Comparison of ENCODE assay signal across 12 cellular contexts in genomic region chr5:74149395-74149794, GRCh38.
DNase-seq lines count a peak whose midpoint lies in the region; ATAC-seq and TF ChIP-seq lines count a peak whose summit lies in the region.
"Had no signal": no experiment of that assay in that cellular context is flagged by ENCODE, and none has a peak within 500 bp of the region (broad histone marks: within the 10 kb centered on the region; RNA-seq: fewer than 3 reads in every experiment).

No MANE protein-coding gene starts in this region.

- H3K27ac Mint-ChIP-seq in stimulated activated naive B cell treated with anti-CD40 and anti-IgM and Interleukin-4, amounts not matched to agents 10 μg/mL and 1 μg/mL and 100 μg/mL, for 72 hours: no peak overlapping the region
- H3K27ac Mint-ChIP-seq: T-helper 17 cell had no signal

- H3K9me3 ChIP-seq in prostate gland: no peaks in the 10 kb centered on the region
- H3K9me3 ChIP-seq: neutrophil had no signal

- no peaks in the 10 kb centered on the region for H3K27me3 ChIP-seq in prostate gland (replicated peaks; ENCODE audit: insufficient read depth)
- H3K27me3 ChIP-seq: neutrophil had no signal

- 17% methylated on average over 3 of the region's 3 CpGs for WGBS in prostate gland

- H3K36me3 ChIP-seq in prostate gland: no peaks in the 10 kb centered on the region
- H3K36me3 ChIP-seq: neutrophil had no signal

- no peaks in the 10 kb centered on the region for H3K9me3 Mint-ChIP-seq in stimulated activated naive B cell treated with anti-CD40 and anti-IgM and Interleukin-4, amounts not matched to agents 10 μg/mL and 1 μg/mL and 100 μg/mL, for 72 hours

- peak; percentile 94 for DNase-seq in EH (ENCODE audit: low read depth)
- DNase-seq in NCI-H446 (lab: John Stamatoyannopoulos, UW): peak; percentile 53 to 89
- peak; percentile 64 for DNase-seq in dermis blood vessel endothelial cell
- DNase-seq in prostate gland (ENCODE audit: low spot score): peak; percentile 88
- no peak for DNase-seq in stimulated activated naive B cell treated with anti-CD40 and anti-IgM and Interleukin-4, amounts not matched to agents 10 μg/mL and 1 μg/mL and 100 μg/mL, for 72 hours
- DNase-seq in GM19240 (ENCODE audit: insufficient read length, low spot score): no peak
- DNase-seq: cortex of kidney, DND-41, T-helper 17 cell had no signal

- no peak for TF ChIP-seq POLR2A in prostate gland (IDR thresholded peaks at IDR 0.05)

- H3K4me1 ChIP-seq in prostate gland (replicated peaks): no peaks in the 10 kb centered on the region

- intact Hi-C loops in prostate gland (cut with DNase I): no loop called here

- H3K36me3 Mint-ChIP-seq in stimulated activated naive B cell treated with anti-CD40 and anti-IgM and Interleukin-4, amounts not matched to agents 10 μg/mL and 1 μg/mL and 100 μg/mL, for 72 hours: no peaks in the 10 kb centered on the region

- no peak overlapping the region for H3K4me3 Mint-ChIP-seq in stimulated activated naive B cell treated with anti-CD40 and anti-IgM and Interleukin-4, amounts not matched to agents 10 μg/mL and 1 μg/mL and 100 μg/mL, for 72 hours
- H3K4me3 Mint-ChIP-seq: T-helper 17 cell had no signal

- H3K27ac ChIP-seq in prostate gland: no peak overlapping the region
- H3K27ac ChIP-seq: neutrophil had no signal

- H3K27me3 Mint-ChIP-seq in stimulated activated naive B cell treated with anti-CD40 and anti-IgM and Interleukin-4, amounts not matched to agents 10 μg/mL and 1 μg/mL and 100 μg/mL, for 72 hours: peaks cover 0 to 13% of the 10 kb centered on the region in 2 donors

- no peak for ATAC-seq in HG02763 (IDR thresholded peaks at IDR 0.05; ENCODE audit: unreplicated experiment)
- no peak for ATAC-seq in stimulated activated naive B cell treated with anti-CD40 and anti-IgM and Interleukin-4, amounts not matched to agents 10 μg/mL and 1 μg/mL and 100 μg/mL, for 72 hours (replicated peaks)
- ATAC-seq in GM21390 (IDR thresholded peaks at IDR 0.05; ENCODE audit: unreplicated experiment): no peak
- ATAC-seq: T-helper 17 cell had no signal

- H3K4me3 ChIP-seq in prostate gland: no peak overlapping the region

- TF ChIP-seq CTCF in prostate gland (IDR thresholded peaks at IDR 0.05): no peak

- no peaks in the 10 kb centered on the region for H3K4me1 Mint-ChIP-seq in stimulated activated naive B cell treated with anti-CD40 and anti-IgM and Interleukin-4, amounts not matched to agents 10 μg/mL and 1 μg/mL and 100 μg/mL, for 72 hours
- H3K4me1 Mint-ChIP-seq: T-helper 17 cell had no signal

Comparison
In these comparisons a context has a peak if more than half of its experiments do, and no peak if none do; other contexts are left out.
1. DNase-seq: peak in EH (single experiment), NCI-H446 (2 of 2), dermis blood vessel endothelial cell (single experiment) and prostate gland (single experiment); none in stimulated activated naive B cell treated with anti-CD40 and anti-IgM and Interleukin-4, amounts not matched to agents 10 μg/mL and 1 μg/mL and 100 μg/mL, for 72 hours (single experiment) and GM19240 (single experiment).